In genomic region chr20:45924391-45925261, GRCh38 we compare ENCODE assay signal across 9 cellular contexts. TPM values are rescaled to one million over a fixed set of nuclear protein-coding genes. Genes with fewer than 3 reads are reported as not detected.
A peak's percentile ranks its signal among the peaks of the same experiment; 100 is the strongest.
DNase-seq lines count a peak whose midpoint lies in the region; ATAC-seq and TF ChIP-seq lines count a peak whose summit lies in the region.
"Had no signal": no experiment of that assay in that cellular context is flagged by ENCODE, and none has a peak within 500 bp of the region (broad histone marks: within the 10 kb centered on the region; RNA-seq: fewer than 3 reads in every experiment).

No MANE protein-coding gene starts in this region.

- no peaks in the 10 kb centered on the region for H3K79me2 ChIP-seq in GM23248 (ENCODE audit: insufficient read depth)

- H3K4me1 ChIP-seq in GM23248 (ENCODE audit: insufficient read depth) (no peaks in the 10 kb centered on the region; the same call in none of the 2 replicates), breast epithelium (peaks cover 0 to 7% of the 10 kb centered on the region in 2 donors), skeletal muscle tissue (ENCODE audit: control insufficient read depth in 3 of 3, insufficient read depth in 3 of 3, low read length in 3 of 3) (peaks cover 27 to 34% (median 30%) of the 10 kb centered on the region in 3 donors)

- no peaks in the 10 kb centered on the region for H3K9me2 ChIP-seq in GM23248 (ENCODE audit: insufficient read depth)

- no peak for TF ChIP-seq CTCF in breast epithelium (IDR thresholded peaks at IDR 0.05)

- H3K9ac ChIP-seq in GM23248: peak overlapping the region; percentile 53
- peak overlapping the region in 2 of 3 donors; percentile 45 to 59 for H3K9ac ChIP-seq in skeletal muscle tissue (ENCODE audit: low read depth in 1 of 3, low read length in 3 of 3)

- no peaks in the 10 kb centered on the region for H4K20me1 ChIP-seq in GM23248 (ENCODE audit: insufficient read depth)

- no peak for ATAC-seq in HG02759 (IDR thresholded peaks at IDR 0.05; ENCODE audit: unreplicated experiment)
- ATAC-seq: stimulated activated naive B cell treated with anti-CD40 and anti-IgM and Interleukin-4, amounts not matched to agents 10 μg/mL and 1 μg/mL and 100 μg/mL, for 72 hours had no signal

- H3K27me3 ChIP-seq in GM23248 (replicated peaks; ENCODE audit: insufficient read depth) (no peaks in the 10 kb centered on the region), breast epithelium (no peaks in the 10 kb centered on the region), skeletal muscle tissue (ENCODE audit: control insufficient read depth in 3 of 3, insufficient read depth in 3 of 3, low read length in 3 of 3) (no peaks in the 10 kb centered on the region)

- in situ Hi-C loops in GM23248 (cut with MboI): no loop called here

- intact Hi-C loops in breast epithelium (cut with DNase I; ENCODE audit: low total_unique reads) (no loop called here), posterior cingulate gyrus (cut with DNase I) (no loop called here)

- H3K36me3 ChIP-seq in GM23248 (ENCODE audit: low read depth) (no peaks in the 10 kb centered on the region), breast epithelium (no peaks in the 10 kb centered on the region), skeletal muscle tissue (ENCODE audit: control insufficient read depth in 3 of 3, insufficient read depth in 3 of 3, low read length in 3 of 3) (no peaks in the 10 kb centered on the region)

- 30% methylated on average over 21 of the region's 21 CpGs for WGBS in GM23248 (ENCODE audit: low coverage in 1 of 2, low lambda C conversion rate in 2 of 2, missing lambda C conversion rate in 2 of 2), 2 experiments

- peak overlapping the region; percentile 37 for H3K4me3 ChIP-seq in GM23248
- H3K4me3 ChIP-seq in breast epithelium: peak overlapping the region in 2 of 3 donors; percentile 16 to 39
- peak overlapping the region in 1 of 3 donors; percentile 29 for H3K4me3 ChIP-seq in skeletal muscle tissue (ENCODE audit: low read length in 3 of 3)

- DNase-seq in GM23248: peak; percentile 73
- DNase-seq in breast epithelium (ENCODE audit: low spot score in 2 of 2): no peak
- DNase-seq in kidney tubule cell (ENCODE audit: low spot score): peak; percentile 39
- DNase-seq in posterior cingulate gyrus: no peak
- DNase-seq in NCI-H748 (lab: John Stamatoyannopoulos, UW; ENCODE audit: unreplicated experiment): no peak
- no peak for DNase-seq in NCI-H2107 treated with DMSO at 0.1 percent for 48 hours (lab: John Stamatoyannopoulos, UW; ENCODE audit: unreplicated experiment)
- DNase-seq: stimulated activated naive B cell treated with anti-CD40 and anti-IgM and Interleukin-4, amounts not matched to agents 10 μg/mL and 1 μg/mL and 100 μg/mL, for 72 hours had no signal

- H3K9me3 ChIP-seq in GM23248 (ENCODE audit: low read depth) (no peaks in the 10 kb centered on the region), breast epithelium (no peaks in the 10 kb centered on the region), skeletal muscle tissue (ENCODE audit: control insufficient read depth in 3 of 3, low read length in 3 of 3) (no peaks in the 10 kb centered on the region)

- peak overlapping the region; percentile 80 for H2AFZ ChIP-seq in GM23248

- H3K27ac ChIP-seq in GM23248 (no peak overlapping the region), breast epithelium (peak overlapping the region; percentile 54 to 86), skeletal muscle tissue (ENCODE audit: low read depth, low read length) (peak overlapping the region; percentile 64)

- TF ChIP-seq POLR2A in breast epithelium (IDR thresholded peaks at IDR 0.05): no peak

- H3K4me2 ChIP-seq in GM23248 (ENCODE audit: unreplicated experiment): peak overlapping the region; percentile 74

- peaks cover 10% of the 10 kb centered on the region; the same call in 1 of the 2 replicates for H3F3A ChIP-seq in GM23248 (ENCODE audit: insufficient read depth)

RNA-seq across cellular contexts. Expression of gene PCIF1, which starts 9.9 kb away (rescaled TPM):
- total RNA-seq in GM23248 (2014; rRNA removed; shearing (Covaris generic)): 4.2 and 5.3 TPM in 2 replicates
- 23.8 and 24.3 TPM in 2 replicates for polyA plus RNA-seq in GM23248 (2016; fragmentation: Nextera tagmentation; extraction: Ambion mirVana)
- total RNA-seq in breast epithelium (10 to 100 TPM; 28.2 to 40.2 (median 30.8) TPM), skeletal muscle tissue (7.3 TPM)

RNA-seq across cellular contexts. Expression of gene PLTP, which starts 12.7 kb away (rescaled TPM):
- total RNA-seq in GM23248 (2014; rRNA removed; shearing (Covaris generic)): 14.5 and 22.6 TPM in 2 replicates
- 24.4 and 25.7 TPM in 2 replicates for polyA plus RNA-seq in GM23248 (2016; fragmentation: Nextera tagmentation; extraction: Ambion mirVana)
- total RNA-seq in breast epithelium (100 to 1,000 TPM in 1 of 3 donors, 10 to 100 TPM in 2; 78.3 to 405 (median 100.0) TPM), skeletal muscle tissue (38.1 TPM)

RNA-seq across cellular contexts. Expression of gene CTSA, which starts 33.5 kb away (rescaled TPM):
- total RNA-seq in GM23248 (2014; rRNA removed; shearing (Covaris generic)): 154 and 176 TPM in 2 replicates
- 303 and 321 TPM in 2 replicates for polyA plus RNA-seq in GM23248 (2016; fragmentation: Nextera tagmentation; extraction: Ambion mirVana)
- total RNA-seq in breast epithelium: 100 to 1,000 TPM in 1 of 3 donors, 10 to 100 TPM in 2; 42.0 to 136 (median 55.6) TPM
- total RNA-seq in skeletal muscle tissue: 23.0 TPM

RNA-seq across cellular contexts. Expression of gene NEURL2, which starts 33.6 kb away (rescaled TPM):
- 4.3 and 8.3 TPM in 2 replicates for total RNA-seq in GM23248 (2014; rRNA removed; shearing (Covaris generic))
- 1.4 and 2.1 TPM in 2 replicates for polyA plus RNA-seq in GM23248 (2016; fragmentation: Nextera tagmentation; extraction: Ambion mirVana)
- total RNA-seq in breast epithelium (1 to 10 TPM; 7.5 to 9.7 (median 8.8) TPM), skeletal muscle tissue (13.0 TPM)

RNA-seq across cellular contexts. Expression of gene SPATA25, which starts 37.2 kb away (rescaled TPM):
- not detected in 2 replicates for total RNA-seq in GM23248 (2014; rRNA removed; shearing (Covaris generic))
- polyA plus RNA-seq in GM23248 (2016; fragmentation: Nextera tagmentation; extraction: Ambion mirVana): 0.27 TPM in 1 of 2 replicates, not detected in the other
- total RNA-seq in breast epithelium (1 to 10 TPM; 3.4 to 3.9 (median 3.7) TPM), skeletal muscle tissue (2.6 TPM)

Comparison
In these comparisons a context has a peak if more than half of its experiments do, and no peak if none do; other contexts are left out.
1. DNase-seq: peak in GM23248 (single experiment) and kidney tubule cell (single experiment); none in breast epithelium (0 of 2), posterior cingulate gyrus (0 of 10), NCI-H748 (single experiment) and NCI-H2107 treated with DMSO at 0.1 percent for 48 hours (single experiment).